21 cellular contexts compared by ENCODE assay signal in genomic region chr10:29414501-29414900, GRCh38.
"Had no signal": no experiment of that assay in that cellular context is flagged by ENCODE, and none has a peak within 500 bp of the region (broad histone marks: within the 10 kb centered on the region; RNA-seq: fewer than 3 reads in every experiment).

No MANE protein-coding gene starts in this region.

- H3K27ac ChIP-seq: dorsolateral prefrontal cortex, epithelial cell of prostate, esophagus muscularis mucosa, pancreas, suprapubic skin had no signal

- H3K4me3 Mint-ChIP-seq: natural killer cell treated with Interleukin-12 subunit alpha and Interleukin-12 subunit beta and Interleukin-15 and Interleukin-18, amount 100 ng/mL, for 72 hours; type B pancreatic cell had no signal

- H3K27ac Mint-ChIP-seq: natural killer cell treated with Interleukin-12 subunit alpha and Interleukin-12 subunit beta and Interleukin-15 and Interleukin-18, amount 100 ng/mL, for 72 hours; progenitor cell of endocrine pancreas; type B pancreatic cell had no signal

- DNase-seq: cortex of kidney; dorsolateral prefrontal cortex; effector CD8-positive, alpha-beta T cell; glutamatergic neuron; islet precursor cell; midbrain; occipital lobe; pancreas; right cardiac atrium; stimulated activated CD4-positive, alpha-beta T cell treated with anti-CD3 and anti-CD28 coated beads, Interleukin-2, amount 100 ng/mL, for 48 hours; stimulated activated naive CD4-positive, alpha-beta T cell treated with Interleukin-2 at 50 U/mL for 16 hours; thyroid gland had no signal

- H3K27me3 Mint-ChIP-seq: natural killer cell treated with Interleukin-12 subunit alpha and Interleukin-12 subunit beta and Interleukin-15 and Interleukin-18, amount 100 ng/mL, for 72 hours; progenitor cell of endocrine pancreas; type B pancreatic cell had no signal

- H3K4me3 ChIP-seq: dorsolateral prefrontal cortex, esophagus muscularis mucosa, gastroesophageal sphincter, pancreas, smooth muscle cell, suprapubic skin, thyroid gland had no signal

- H3K36me3 ChIP-seq: pancreas, thyroid gland had no signal

- H3K9me3 Mint-ChIP-seq: natural killer cell treated with Interleukin-12 subunit alpha and Interleukin-12 subunit beta and Interleukin-15 and Interleukin-18, amount 100 ng/mL, for 72 hours; type B pancreatic cell had no signal

- H3K9me3 ChIP-seq: esophagus muscularis mucosa, gastroesophageal sphincter, pancreas, suprapubic skin, thyroid gland had no signal

- ATAC-seq: gastroesophageal sphincter; left lobe of liver; natural killer cell treated with Interleukin-12 subunit alpha and Interleukin-12 subunit beta and Interleukin-15 and Interleukin-18, amount 100 ng/mL, for 72 hours; pancreas; right cardiac atrium had no signal
